In genomic region chr9:133632806-133633680, GRCh38 we compare ENCODE assay signal across 2 cellular contexts.
TF ChIP-seq lines count a peak whose summit lies in the region.

No MANE protein-coding gene starts in this region.

TF ChIP-seq in HCT116, 20 proteins besides CTCF, POLR2A, EP300 and RAD21:
- no peak for TF ChIP-seq JUND (IDR thresholded peaks at IDR 0.05)

TF ChIP-seq in H1, 55 proteins besides CTCF, POLR2A, EP300 and RAD21:
- TF ChIP-seq SP1 (IDR thresholded peaks at IDR 0.05; ENCODE audit: low read depth, low read length), result no peak
- TF ChIP-seq, protein P1, sequence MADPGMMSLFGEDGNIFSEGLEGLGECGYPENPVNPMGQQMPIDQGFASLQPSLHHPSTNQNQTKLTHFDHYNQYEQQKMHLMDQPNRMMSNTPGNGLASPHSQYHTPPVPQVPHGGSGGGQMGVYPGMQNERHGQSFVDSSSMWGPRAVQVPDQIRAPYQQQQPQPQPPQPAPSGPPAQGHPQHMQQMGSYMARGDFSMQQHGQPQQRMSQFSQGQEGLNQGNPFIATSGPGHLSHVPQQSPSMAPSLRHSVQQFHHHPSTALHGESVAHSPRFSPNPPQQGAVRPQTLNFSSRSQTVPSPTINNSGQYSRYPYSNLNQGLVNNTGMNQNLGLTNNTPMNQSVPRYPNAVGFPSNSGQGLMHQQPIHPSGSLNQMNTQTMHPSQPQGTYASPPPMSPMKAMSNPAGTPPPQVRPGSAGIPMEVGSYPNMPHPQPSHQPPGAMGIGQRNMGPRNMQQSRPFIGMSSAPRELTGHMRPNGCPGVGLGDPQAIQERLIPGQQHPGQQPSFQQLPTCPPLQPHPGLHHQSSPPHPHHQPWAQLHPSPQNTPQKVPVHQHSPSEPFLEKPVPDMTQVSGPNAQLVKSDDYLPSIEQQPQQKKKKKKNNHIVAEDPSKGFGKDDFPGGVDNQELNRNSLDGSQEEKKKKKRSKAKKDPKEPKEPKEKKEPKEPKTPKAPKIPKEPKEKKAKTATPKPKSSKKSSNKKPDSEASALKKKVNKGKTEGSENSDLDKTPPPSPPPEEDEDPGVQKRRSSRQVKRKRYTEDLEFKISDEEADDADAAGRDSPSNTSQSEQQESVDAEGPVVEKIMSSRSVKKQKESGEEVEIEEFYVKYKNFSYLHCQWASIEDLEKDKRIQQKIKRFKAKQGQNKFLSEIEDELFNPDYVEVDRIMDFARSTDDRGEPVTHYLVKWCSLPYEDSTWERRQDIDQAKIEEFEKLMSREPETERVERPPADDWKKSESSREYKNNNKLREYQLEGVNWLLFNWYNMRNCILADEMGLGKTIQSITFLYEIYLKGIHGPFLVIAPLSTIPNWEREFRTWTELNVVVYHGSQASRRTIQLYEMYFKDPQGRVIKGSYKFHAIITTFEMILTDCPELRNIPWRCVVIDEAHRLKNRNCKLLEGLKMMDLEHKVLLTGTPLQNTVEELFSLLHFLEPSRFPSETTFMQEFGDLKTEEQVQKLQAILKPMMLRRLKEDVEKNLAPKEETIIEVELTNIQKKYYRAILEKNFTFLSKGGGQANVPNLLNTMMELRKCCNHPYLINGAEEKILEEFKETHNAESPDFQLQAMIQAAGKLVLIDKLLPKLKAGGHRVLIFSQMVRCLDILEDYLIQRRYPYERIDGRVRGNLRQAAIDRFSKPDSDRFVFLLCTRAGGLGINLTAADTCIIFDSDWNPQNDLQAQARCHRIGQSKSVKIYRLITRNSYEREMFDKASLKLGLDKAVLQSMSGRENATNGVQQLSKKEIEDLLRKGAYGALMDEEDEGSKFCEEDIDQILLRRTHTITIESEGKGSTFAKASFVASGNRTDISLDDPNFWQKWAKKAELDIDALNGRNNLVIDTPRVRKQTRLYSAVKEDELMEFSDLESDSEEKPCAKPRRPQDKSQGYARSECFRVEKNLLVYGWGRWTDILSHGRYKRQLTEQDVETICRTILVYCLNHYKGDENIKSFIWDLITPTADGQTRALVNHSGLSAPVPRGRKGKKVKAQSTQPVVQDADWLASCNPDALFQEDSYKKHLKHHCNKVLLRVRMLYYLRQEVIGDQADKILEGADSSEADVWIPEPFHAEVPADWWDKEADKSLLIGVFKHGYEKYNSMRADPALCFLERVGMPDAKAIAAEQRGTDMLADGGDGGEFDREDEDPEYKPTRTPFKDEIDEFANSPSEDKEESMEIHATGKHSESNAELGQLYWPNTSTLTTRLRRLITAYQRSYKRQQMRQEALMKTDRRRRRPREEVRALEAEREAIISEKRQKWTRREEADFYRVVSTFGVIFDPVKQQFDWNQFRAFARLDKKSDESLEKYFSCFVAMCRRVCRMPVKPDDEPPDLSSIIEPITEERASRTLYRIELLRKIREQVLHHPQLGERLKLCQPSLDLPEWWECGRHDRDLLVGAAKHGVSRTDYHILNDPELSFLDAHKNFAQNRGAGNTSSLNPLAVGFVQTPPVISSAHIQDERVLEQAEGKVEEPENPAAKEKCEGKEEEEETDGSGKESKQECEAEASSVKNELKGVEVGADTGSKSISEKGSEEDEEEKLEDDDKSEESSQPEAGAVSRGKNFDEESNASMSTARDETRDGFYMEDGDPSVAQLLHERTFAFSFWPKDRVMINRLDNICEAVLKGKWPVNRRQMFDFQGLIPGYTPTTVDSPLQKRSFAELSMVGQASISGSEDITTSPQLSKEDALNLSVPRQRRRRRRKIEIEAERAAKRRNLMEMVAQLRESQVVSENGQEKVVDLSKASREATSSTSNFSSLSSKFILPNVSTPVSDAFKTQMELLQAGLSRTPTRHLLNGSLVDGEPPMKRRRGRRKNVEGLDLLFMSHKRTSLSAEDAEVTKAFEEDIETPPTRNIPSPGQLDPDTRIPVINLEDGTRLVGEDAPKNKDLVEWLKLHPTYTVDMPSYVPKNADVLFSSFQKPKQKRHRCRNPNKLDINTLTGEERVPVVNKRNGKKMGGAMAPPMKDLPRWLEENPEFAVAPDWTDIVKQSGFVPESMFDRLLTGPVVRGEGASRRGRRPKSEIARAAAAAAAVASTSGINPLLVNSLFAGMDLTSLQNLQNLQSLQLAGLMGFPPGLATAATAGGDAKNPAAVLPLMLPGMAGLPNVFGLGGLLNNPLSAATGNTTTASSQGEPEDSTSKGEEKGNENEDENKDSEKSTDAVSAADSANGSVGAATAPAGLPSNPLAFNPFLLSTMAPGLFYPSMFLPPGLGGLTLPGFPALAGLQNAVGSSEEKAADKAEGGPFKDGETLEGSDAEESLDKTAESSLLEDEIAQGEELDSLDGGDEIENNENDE (IDR thresholded peaks at IDR 0.05; ENCODE audit: insufficient replicate concordance, low read length), result no peak
- no peak for TF ChIP-seq HDAC2 (IDR thresholded peaks at IDR 0.05; ENCODE audit: borderline replicate concordance in 1 of 2, low read depth in 2 of 2, low read length in 2 of 2)
- TF ChIP-seq NANOG (IDR thresholded peaks at IDR 0.05; ENCODE audit: insufficient read depth, low read depth, low read length, poor library complexity, severe bottlenecking), result no peak
- no peak for TF ChIP-seq YY1 (IDR thresholded peaks at IDR 0.05; ENCODE audit: low read depth, low read length)
- TF ChIP-seq GTF2F1 (IDR thresholded peaks at IDR 0.05; ENCODE audit: borderline replicate concordance, low read depth, low read length), result no peak
- no peak for TF ChIP-seq JUN (IDR thresholded peaks at IDR 0.05; ENCODE audit: low read depth, low read length)
- no peak for TF ChIP-seq TEAD4 (IDR thresholded peaks at IDR 0.05; ENCODE audit: low read depth, low read length)
- TF ChIP-seq TAF1 (IDR thresholded peaks at IDR 0.05; ENCODE audit: low read depth, low read length), result no peak
- no peak for TF ChIP-seq POLR2AphosphoS5 (IDR thresholded peaks at IDR 0.05; ENCODE audit: low read depth, low read length)
- TF ChIP-seq KDM5A (IDR thresholded peaks at IDR 0.05; ENCODE audit: low read length), result no peak
- no peak for TF ChIP-seq RBBP5 (IDR thresholded peaks at IDR 0.05; ENCODE audit: borderline replicate concordance, low read depth, low read length)
- no peak for TF ChIP-seq CHD1 (IDR thresholded peaks at IDR 0.05; ENCODE audit: low read depth, low read length)
- no peak for TF ChIP-seq SRF (IDR thresholded peaks at IDR 0.05; ENCODE audit: low read depth, low read length)
- TF ChIP-seq KDM1A (IDR thresholded peaks at IDR 0.05; ENCODE audit: borderline replicate concordance, low read length), result no peak
- TF ChIP-seq MAFK (IDR thresholded peaks at IDR 0.05; ENCODE audit: low read depth, low read length), result no peak
- no peak for TF ChIP-seq ASH2L (IDR thresholded peaks at IDR 0.05; ENCODE audit: low read length)
- TF ChIP-seq SIN3A (conservative IDR thresholded peaks at IDR 0.05 in 1 of 2, IDR thresholded peaks at IDR 0.05 in 1 of 2; ENCODE audit: low read depth in 1 of 2, low read length in 2 of 2), result no peak
TF ChIP-seq in H1: peak in this region for 0.
